8 cellular contexts compared by ENCODE assay signal in genomic region chr20:64161595-64162238, GRCh38. TPM values are rescaled to one million over a fixed set of nuclear protein-coding genes. Genes with fewer than 3 reads are reported as not detected.
A peak's percentile ranks its signal among the peaks of the same experiment; 100 is the strongest.
DNase-seq lines count a peak whose midpoint lies in the region; ATAC-seq and TF ChIP-seq lines count a peak whose summit lies in the region.

No MANE protein-coding gene starts in this region.

- DNase-seq in Calu3 (peak; percentile 71), LNCaP clone FGC (ENCODE audit: low read depth) (peak; percentile 22), iPS-NIHi7 (ENCODE audit: extremely low spot score) (peak; percentile 95), thyroid gland (peak; percentile 49 to 56)
- DNase-seq in activated naive CD4-positive, alpha-beta T cell treated with anti-CD3 and anti-CD28 coated beads, Interleukin-2, amount 50 U/mL, for 16 hours, result peak; percentile 26
- no peak for DNase-seq in activated CD4-positive, CD25-positive, alpha-beta regulatory T cell (lab: John Stamatoyannopoulos, UW)

- no peaks in the 10 kb centered on the region for H3K9me3 Mint-ChIP-seq in Calu3 (ENCODE audit: low read depth, unreplicated experiment)

- intact Hi-C loops in Calu3 (cut with micrococcal nuclease; ENCODE audit: unreplicated experiment) (no loop called here), thyroid gland (cut with DNase I) (no loop called here)

- TF ChIP-seq CTCF in Calu3 (IDR thresholded peaks at IDR 0.05; ENCODE audit: unreplicated experiment), result no peak
- TF ChIP-seq CTCF in LNCaP clone FGC (IDR thresholded peaks at IDR 0.05; ENCODE audit: control insufficient read depth, extremely low read depth, insufficient read depth), result no peak
- no peak for TF ChIP-seq CTCF in thyroid gland (IDR thresholded peaks at IDR 0.05)

- WGBS in thyroid gland, 2 donors, result 14 to 26% methylated on average over 13 to 29 of the region's 29 CpGs

- no peak for ATAC-seq in HG02642 (IDR thresholded peaks at IDR 0.05; ENCODE audit: poor library complexity, unreplicated experiment)
- ATAC-seq in GM21390 (IDR thresholded peaks at IDR 0.05; ENCODE audit: unreplicated experiment), result no peak

- H3K4me1 Mint-ChIP-seq in Calu3 (ENCODE audit: low read depth, unreplicated experiment), result peaks cover 11% of the 10 kb centered on the region

- no peaks in the 10 kb centered on the region for H3K9me3 ChIP-seq in thyroid gland

- H3K27ac Mint-ChIP-seq in Calu3 (ENCODE audit: unreplicated experiment), result no peak overlapping the region

- no TSS peak for BruUV-seq in Calu3 (replicated peaks; lab: Mats Ljungman, UMichigan)

- no peak for TF ChIP-seq POLR2A in thyroid gland (IDR thresholded peaks at IDR 0.05)

- no peaks in the 10 kb centered on the region for H3K27me3 ChIP-seq in thyroid gland

- H3K36me3 ChIP-seq in thyroid gland, result no peaks in the 10 kb centered on the region

- H3K27me3 Mint-ChIP-seq in Calu3 (ENCODE audit: unreplicated experiment), result peaks cover 76% of the 10 kb centered on the region

- no peak overlapping the region for H3K4me3 ChIP-seq in LNCaP clone FGC (ENCODE audit: low read depth, low read length)
- H3K4me3 ChIP-seq in thyroid gland (replicated peaks in 1 of 3), result no peak overlapping the region

- no peaks in the 10 kb centered on the region for H3K36me3 Mint-ChIP-seq in Calu3 (ENCODE audit: insufficient read depth, unreplicated experiment)

- CTCF ChIA-PET in Calu3 (lab: Charles Lee), result interaction anchor here (0.5 kb wide), 1 partner anchor 769 kb away, joined by 8 read pairs; no protein-coding TSS in a partner anchor

- no peak overlapping the region for H3K27ac ChIP-seq in thyroid gland

- no peak overlapping the region for H3K4me3 Mint-ChIP-seq in Calu3 (ENCODE audit: low read depth, unreplicated experiment)

- no peaks in the 10 kb centered on the region for H3K4me1 ChIP-seq in thyroid gland

RNA-seq across cellular contexts. Expression of gene MYT1, which starts 2.5 kb away (rescaled TPM):
- 0.45 TPM in 1 of 2 replicates, not detected in the other for total RNA-seq in Calu3 (2022)
- 1 to 10 TPM in 2 of 4 donors, under 1 TPM in 2; 0.42 to 1.8 (median 1.1) TPM for total RNA-seq in thyroid gland

RNA-seq across cellular contexts. Expression of gene NPBWR2, which starts 54.4 kb away (rescaled TPM):
- total RNA-seq in Calu3 (2022), result not detected in 2 replicates
- total RNA-seq in thyroid gland, result not detected

Comparison
In these comparisons a context has a peak if more than half of its experiments do, and no peak if none do; other contexts are left out.
1. DNase-seq: peak in Calu3 (single experiment), LNCaP clone FGC (single experiment), activated naive CD4-positive, alpha-beta T cell treated with anti-CD3 and anti-CD28 coated beads, Interleukin-2, amount 50 U/mL, for 16 hours (single experiment), iPS-NIHi7 (single experiment) and thyroid gland (2 of 2); none in activated CD4-positive, CD25-positive, alpha-beta regulatory T cell (0 of 4).